25 cellular contexts compared by ENCODE assay signal in the genomic region with DNA sequence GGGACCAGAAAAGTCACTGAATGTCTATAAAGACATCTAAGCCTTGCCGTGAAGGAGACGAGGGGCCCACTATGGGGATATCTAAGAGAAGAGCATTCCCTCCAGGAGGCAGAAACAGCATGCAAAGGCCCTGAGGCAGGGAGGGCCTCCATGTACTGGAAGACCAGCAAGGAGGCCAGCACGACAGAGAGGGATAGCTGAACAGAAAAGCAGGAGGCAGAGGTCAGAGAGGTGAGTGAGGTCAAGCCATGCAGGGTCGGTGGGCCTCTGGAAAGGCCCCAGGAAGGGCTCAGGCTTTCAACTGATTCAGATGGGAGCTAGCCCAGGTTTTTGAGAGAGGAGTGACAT. TPM values are rescaled to one million over a fixed set of nuclear protein-coding genes. Genes with fewer than 3 reads are reported as not detected.
DNase-seq lines count a peak whose midpoint lies in the region; ATAC-seq and TF ChIP-seq lines count a peak whose summit lies in the region.
"Had no signal": no experiment of that assay in that cellular context is flagged by ENCODE, and none has a peak within 500 bp of the region (broad histone marks: within the 10 kb centered on the region; RNA-seq: fewer than 3 reads in every experiment).

No MANE protein-coding gene starts in this region.

- CTCF ChIA-PET in HEK293 (lab: Yijun Ruan, JAX): interaction anchor here (2.8 kb wide), 1 partner anchor 17 kb away, joined by 8 read pairs; no protein-coding TSS in a partner anchor

- H3K27me3 Mint-ChIP-seq in activated naive CD8-positive, alpha-beta T cell treated with anti-CD3 and anti-CD28 coated beads for 36 hours: no peaks in the 10 kb centered on the region
- H3K27me3 Mint-ChIP-seq: memory B cell had no signal

- no peak overlapping the region for H3K4me3 ChIP-seq in HEK293 (ENCODE audit: low read depth, low read length)
- H3K4me3 ChIP-seq in dorsolateral prefrontal cortex: no peak overlapping the region
- no peak overlapping the region for H3K4me3 ChIP-seq in esophagus squamous epithelium
- H3K4me3 ChIP-seq: pancreas, SK-N-MC, thyroid gland had no signal

- POLR2A ChIA-PET in HEK293 (lab: Yijun Ruan, JAX): interaction anchor here (0.6 kb wide), 1 partner anchor 13 kb away, joined by 3 read pairs; no protein-coding TSS in a partner anchor

- H3K4me1 ChIP-seq in HEK293 (ENCODE audit: control insufficient read depth, insufficient read depth, low read length) (no peaks in the 10 kb centered on the region), esophagus squamous epithelium (peaks cover 0 to 8% (median 6%) of the 10 kb centered on the region in 3 donors)

- ATAC-seq in sciatic nerve (no peak), GM18870 (IDR thresholded peaks at IDR 0.05; ENCODE audit: unreplicated experiment) (no peak)
- ATAC-seq: left cardiac atrium, pancreas had no signal

- peaks cover 73% of the 10 kb centered on the region for H3K4me1 Mint-ChIP-seq in activated naive CD8-positive, alpha-beta T cell treated with anti-CD3 and anti-CD28 coated beads for 36 hours

- peaks cover 63% of the 10 kb centered on the region for H3K36me3 Mint-ChIP-seq in activated naive CD8-positive, alpha-beta T cell treated with anti-CD3 and anti-CD28 coated beads for 36 hours
- H3K36me3 Mint-ChIP-seq: memory B cell had no signal

- intact Hi-C loops in sciatic nerve (cut with DNase I): no loop called here
- intact Hi-C loops in dorsolateral prefrontal cortex (cut with DNase I): no loop called here
- intact Hi-C loops in esophagus squamous epithelium (cut with DNase I): no loop called here

- 53 to 66% methylated on average over 4 of the region's 4 CpGs for WGBS in esophagus squamous epithelium, 2 donors

- peak overlapping the region; percentile 52 for H3K4me3 Mint-ChIP-seq in activated naive CD8-positive, alpha-beta T cell treated with anti-CD3 and anti-CD28 coated beads for 36 hours
- H3K4me3 Mint-ChIP-seq: memory B cell had no signal

- H3K27me3 ChIP-seq in dorsolateral prefrontal cortex: peaks cover 0 to 8% (median 2%) of the 10 kb centered on the region in 45 donors
- H3K27me3 ChIP-seq in esophagus squamous epithelium: peaks cover 0 to 30% (median 4%) of the 10 kb centered on the region in 4 donors
- H3K27me3 ChIP-seq: thyroid gland had no signal

- no peak overlapping the region for H3K27ac ChIP-seq in HEK293 (ENCODE audit: extremely low read depth, low read depth, low read length)
- H3K27ac ChIP-seq in dorsolateral prefrontal cortex: no peak overlapping the region
- H3K27ac ChIP-seq in esophagus squamous epithelium: no peak overlapping the region
- H3K27ac ChIP-seq: C4-2B, HL-60, pancreas, SK-N-MC, thyroid gland had no signal

- TF ChIP-seq POLR2A in esophagus squamous epithelium (IDR thresholded peaks at IDR 0.05): no peak

- H3K36me3 ChIP-seq in HEK293 (ENCODE audit: control insufficient read depth in 2 of 2, insufficient read depth in 1 of 2, low read length in 2 of 2) (no peaks in the 10 kb centered on the region), esophagus squamous epithelium (no peaks in the 10 kb centered on the region)
- H3K36me3 ChIP-seq: pancreas, thyroid gland had no signal

- H3K27ac Mint-ChIP-seq in activated naive CD8-positive, alpha-beta T cell treated with anti-CD3 and anti-CD28 coated beads for 36 hours: peak overlapping the region; percentile 96
- H3K27ac Mint-ChIP-seq: memory B cell had no signal

- TF ChIP-seq CTCF in HEK293 (tag by site-specific recombination; IDR thresholded peaks at IDR 0.05) (no peak), dorsolateral prefrontal cortex (IDR thresholded peaks at IDR 0.05 in 54 of 56, conservative IDR thresholded peaks at IDR 0.05 in 2 of 56; ENCODE audit: low read depth in 1 of 56, partially characterized antibody in 56 of 56) (no peak), esophagus squamous epithelium (IDR thresholded peaks at IDR 0.05) (no peak)

- peaks cover 5% of the 10 kb centered on the region for H3K9me3 Mint-ChIP-seq in activated naive CD8-positive, alpha-beta T cell treated with anti-CD3 and anti-CD28 coated beads for 36 hours
- H3K9me3 Mint-ChIP-seq: memory B cell had no signal

- DNase-seq in activated CD8-positive, alpha-beta memory T cell treated with anti-CD3 and anti-CD28 coated beads, Interleukin-2, amount 50 U/mL, for 48 hours: peak; percentile 50
- no peak for DNase-seq in activated CD8-positive, alpha-beta memory T cell treated with anti-CD3 and anti-CD28 coated beads, Interleukin-2, amount 50 U/mL, for 4 hours
- no peak for DNase-seq in activated naive CD8-positive, alpha-beta T cell treated with anti-CD3 and anti-CD28 coated beads for 36 hours
- peak; percentile 28 for DNase-seq in sciatic nerve (ENCODE audit: low spot score)
- DNase-seq in dorsolateral prefrontal cortex: no peak
- no peak for DNase-seq in esophagus squamous epithelium (lab: John Stamatoyannopoulos, UW)
- DNase-seq: aorta; central memory CD4-positive, alpha-beta T cell; DMS153; effector CD4-positive, alpha-beta T cell; GF-D8; glutamatergic neuron; left cardiac atrium; NCI-H1417 treated with DMSO at 0.1 percent for 48 hours; NCI-H2171; NCI-H526; pancreas; RPMI8226; thyroid gland had no signal

- H3K9me3 ChIP-seq in HEK293 (ENCODE audit: control insufficient read depth, insufficient read depth, low read depth, low read length) (no peaks in the 10 kb centered on the region), esophagus squamous epithelium (no peaks in the 10 kb centered on the region)
- H3K9me3 ChIP-seq: pancreas, thyroid gland had no signal

TF ChIP-seq in HEK293, 187 proteins besides CTCF, POLR2A, EP300 and RAD21:
- TF ChIP-seq, protein P1, sequence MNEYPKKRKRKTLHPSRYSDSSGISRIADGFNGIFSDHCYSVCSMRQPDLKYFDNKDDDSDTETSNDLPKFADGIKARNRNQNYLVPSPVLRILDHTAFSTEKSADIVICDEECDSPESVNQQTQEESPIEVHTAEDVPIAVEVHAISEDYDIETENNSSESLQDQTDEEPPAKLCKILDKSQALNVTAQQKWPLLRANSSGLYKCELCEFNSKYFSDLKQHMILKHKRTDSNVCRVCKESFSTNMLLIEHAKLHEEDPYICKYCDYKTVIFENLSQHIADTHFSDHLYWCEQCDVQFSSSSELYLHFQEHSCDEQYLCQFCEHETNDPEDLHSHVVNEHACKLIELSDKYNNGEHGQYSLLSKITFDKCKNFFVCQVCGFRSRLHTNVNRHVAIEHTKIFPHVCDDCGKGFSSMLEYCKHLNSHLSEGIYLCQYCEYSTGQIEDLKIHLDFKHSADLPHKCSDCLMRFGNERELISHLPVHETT (tag by site-specific recombination; IDR thresholded peaks at IDR 0.05): no peak
- TF ChIP-seq ZNF623 (tag by site-specific recombination; IDR thresholded peaks at IDR 0.05): peak; percentile 81

RNA-seq across cellular contexts. Expression of a gene that starts 5.7 kb away (rescaled TPM):
- total RNA-seq in activated naive CD8-positive, alpha-beta T cell treated with anti-CD3 and anti-CD28 coated beads for 36 hours: 10 to 100 TPM; 59.2 to 61.7 TPM
- total RNA-seq in sciatic nerve (2.1 TPM), dorsolateral prefrontal cortex (10 to 100 TPM in 61 of 120 experiments, 1 to 10 TPM in 59; 3.6 to 26.3 (median 10.1) TPM), esophagus squamous epithelium (1 to 10 TPM in 1 of 4 donors, under 1 TPM in 2, not detected in 1; 0.53 to 1.8 (median 0.76) TPM)

RNA-seq across cellular contexts. Expression of a gene that starts 30.3 kb away (rescaled TPM):
- 1,000 to 10,000 TPM; 1,816 to 1,884 TPM for total RNA-seq in activated naive CD8-positive, alpha-beta T cell treated with anti-CD3 and anti-CD28 coated beads for 36 hours
- 1,367 TPM for total RNA-seq in sciatic nerve
- 1,000 to 10,000 TPM in 44 of 120 experiments, 100 to 1,000 TPM in 76; 441 to 1,542 (median 928) TPM for total RNA-seq in dorsolateral prefrontal cortex
- 1,000 to 10,000 TPM; 2,239 to 4,093 (median 3,173) TPM for total RNA-seq in esophagus squamous epithelium

Comparison
In these comparisons a context has a peak if more than half of its experiments do, and no peak if none do; other contexts are left out.
1. DNase-seq: peak in activated CD8-positive, alpha-beta memory T cell treated with anti-CD3 and anti-CD28 coated beads, Interleukin-2, amount 50 U/mL, for 48 hours (single experiment) and sciatic nerve (single experiment); none in activated CD8-positive, alpha-beta memory T cell treated with anti-CD3 and anti-CD28 coated beads, Interleukin-2, amount 50 U/mL, for 4 hours (single experiment), activated naive CD8-positive, alpha-beta T cell treated with anti-CD3 and anti-CD28 coated beads for 36 hours (single experiment), dorsolateral prefrontal cortex (0 of 10) and esophagus squamous epithelium (single experiment).